In genomic region chr5:150700600-150701377, GRCh38 we compare ENCODE assay signal across 1 cellular context.
TF ChIP-seq lines count a peak whose summit lies in the region.

RBM22 (minus strand) TSS chr5:150701062; CDS start chr5:150700985, 77 bp downstream.

TF ChIP-seq in HepG2, 621 proteins besides CTCF, POLR2A, EP300 and RAD21 (continued from another document and continues in another):
- TF ChIP-seq DZIP1 (CRISPR knock-in tag; IDR thresholded peaks at IDR 0.05) (no peak), ZC3H13 (CRISPR knock-in tag; IDR thresholded peaks at IDR 0.05) (peak; percentile 35; the same call in 1 of the 2 replicates), JUND (CRISPR knock-in tag; IDR thresholded peaks at IDR 0.05) (no peak), KDM2A (CRISPR knock-in tag; IDR thresholded peaks at IDR 0.05; ENCODE audit: borderline replicate concordance, low read depth) (peak; percentile 94), ELF1 (CRISPR knock-in tag; IDR thresholded peaks at IDR 0.05) (peak; percentile 85), SP4 (CRISPR knock-in tag; IDR thresholded peaks at IDR 0.05) (peak; percentile 82), RERE (CRISPR knock-in tag; IDR thresholded peaks at IDR 0.05; ENCODE audit: low read depth) (0 out of 2 replicates have a peak, but pooled peaks have one; percentile 36), ZNF772 (CRISPR knock-in tag; IDR thresholded peaks at IDR 0.05) (peak; percentile 46; the same call in 1 of the 2 replicates), SP5 (CRISPR knock-in tag; IDR thresholded peaks at IDR 0.05; ENCODE audit: borderline replicate concordance, low read depth) (peak; percentile 46), KLF11 (CRISPR knock-in tag; IDR thresholded peaks at IDR 0.05) (no peak), ZNF274 (CRISPR knock-in tag; IDR thresholded peaks at IDR 0.05) (peak; percentile 87; the same call in 1 of the 2 replicates), AHR (CRISPR knock-in tag; IDR thresholded peaks at IDR 0.05) (peak; percentile 84; the same call in 1 of the 2 replicates), CEBPB (IDR thresholded peaks at IDR 0.05; ENCODE audit: borderline replicate concordance, low read depth, low read length) (no peak), ZNF383 (CRISPR knock-in tag; IDR thresholded peaks at IDR 0.05; ENCODE audit: borderline replicate concordance) (no peak), ZNF207 (IDR thresholded peaks at IDR 0.05; ENCODE audit: borderline replicate concordance) (no peak), SRSF9 (IDR thresholded peaks at IDR 0.05; ENCODE audit: borderline replicate concordance, insufficient read depth, low read depth, low read length, poor library complexity, severe bottlenecking) (no peak), PAWR (CRISPR knock-in tag; IDR thresholded peaks at IDR 0.05; ENCODE audit: borderline replicate concordance) (no peak), POLR2AphosphoS5 (IDR thresholded peaks at IDR 0.05; ENCODE audit: low read depth, low read length) (peak; percentile 90), FOXP4 (CRISPR knock-in tag; IDR thresholded peaks at IDR 0.05) (peak; percentile 60; the same call in 1 of the 2 replicates), CERS6 (CRISPR knock-in tag; IDR thresholded peaks at IDR 0.05) (no peak), SCMH1 (CRISPR knock-in tag; IDR thresholded peaks at IDR 0.05; ENCODE audit: borderline replicate concordance) (no peak), ZNF766 (CRISPR knock-in tag; IDR thresholded peaks at IDR 0.05; ENCODE audit: borderline replicate concordance) (0 out of 2 replicates have a peak, but pooled peaks have one; percentile 19), TFDP2 (CRISPR knock-in tag; IDR thresholded peaks at IDR 0.05) (peak; percentile 63; the same call in 1 of the 2 replicates), SOX6 (IDR thresholded peaks at IDR 0.05) (no peak), SOX6 (CRISPR knock-in tag; IDR thresholded peaks at IDR 0.05) (peak; percentile 52), HOXA5 (CRISPR knock-in tag; IDR thresholded peaks at IDR 0.05) (0 out of 2 replicates have a peak, but pooled peaks have one; percentile 57), ATF7 (IDR thresholded peaks at IDR 0.05) (no peak), ATF7 (CRISPR knock-in tag; IDR thresholded peaks at IDR 0.05) (no peak; the same call in 1 of the 2 replicates), ZNF264 (CRISPR knock-in tag; IDR thresholded peaks at IDR 0.05) (peak; percentile 18; the same call in 1 of the 2 replicates), ZNF710 (CRISPR knock-in tag; IDR thresholded peaks at IDR 0.05; ENCODE audit: borderline replicate concordance) (peak; percentile 70; the same call in 1 of the 2 replicates), HNRNPH1 (optimal IDR thresholded peaks at IDR 0.05; ENCODE audit: low read depth, low read length) (peak; percentile 54), ZNF563 (CRISPR knock-in tag; IDR thresholded peaks at IDR 0.05) (peak; percentile 76; the same call in 1 of the 2 replicates), NR3C1 (CRISPR knock-in tag; IDR thresholded peaks at IDR 0.05) (no peak), SP2 (CRISPR knock-in tag; IDR thresholded peaks at IDR 0.05) (no peak; the same call in 1 of the 2 replicates), ZNF850 (CRISPR knock-in tag; conservative IDR thresholded peaks at IDR 0.05) (no peak), NRL (CRISPR knock-in tag; IDR thresholded peaks at IDR 0.05; ENCODE audit: borderline replicate concordance) (peak; percentile 72; the same call in 1 of the 2 replicates), SMAD3 (CRISPR knock-in tag; IDR thresholded peaks at IDR 0.05) (0 out of 2 replicates have a peak, but pooled peaks have one; percentile 60), ATF2 (CRISPR knock-in tag; IDR thresholded peaks at IDR 0.05) (peak; percentile 85), MED1 (CRISPR knock-in tag; IDR thresholded peaks at IDR 0.05) (peak; percentile 71), MXI1 (IDR thresholded peaks at IDR 0.05; ENCODE audit: borderline replicate concordance, low read depth, low read length) (peak; percentile 37; the same call in 1 of the 3 replicates), SUZ12 (IDR thresholded peaks at IDR 0.05; ENCODE audit: low read depth, low read length) (no peak)
